ENCODE assay signal across 8 cellular contexts in genomic region chr12:51023625-51024395, GRCh38. TPM values are rescaled to one million over a fixed set of nuclear protein-coding genes. Genes with fewer than 3 reads are reported as not detected.
DNase-seq lines count a peak whose midpoint lies in the region; ATAC-seq and TF ChIP-seq lines count a peak whose summit lies in the region.

No MANE protein-coding gene starts in this region.

- H3K27me3 Mint-ChIP-seq in activated CD8-positive, alpha-beta T cell treated with anti-CD3 and anti-CD28 coated beads, Interleukin-2, amount 10 ng/mL, durations not matched to agents 7 days and 5 days (ENCODE audit: low read depth), result peaks cover 3% of the 10 kb centered on the region
- peaks cover 3% of the 10 kb centered on the region for H3K27me3 Mint-ChIP-seq in glutamatergic neuron (ENCODE audit: unreplicated experiment)
- H3K27me3 Mint-ChIP-seq in stimulated activated naive B cell treated with anti-CD40 and anti-IgM and Interleukin-4, amounts not matched to agents 10 μg/mL and 1 μg/mL and 100 μg/mL, for 72 hours, result peaks cover 0 to 3% of the 10 kb centered on the region in 2 donors

- TF ChIP-seq CTCF in HL-60 (IDR thresholded peaks at IDR 0.05; ENCODE audit: insufficient read depth, low read length) (no peak), glutamatergic neuron (IDR thresholded peaks at IDR 0.05; ENCODE audit: partially characterized antibody, unreplicated experiment) (no peak)

- peak overlapping the region; percentile 97 for H3K27ac Mint-ChIP-seq in activated CD8-positive, alpha-beta T cell treated with anti-CD3 and anti-CD28 coated beads, Interleukin-2, amount 10 ng/mL, durations not matched to agents 7 days and 5 days
- no peak overlapping the region for H3K27ac Mint-ChIP-seq in glutamatergic neuron (ENCODE audit: unreplicated experiment)
- H3K27ac Mint-ChIP-seq in stimulated activated naive B cell treated with anti-CD40 and anti-IgM and Interleukin-4, amounts not matched to agents 10 μg/mL and 1 μg/mL and 100 μg/mL, for 72 hours, result peak overlapping the region; percentile 98

- H3K4me3 Mint-ChIP-seq in activated CD8-positive, alpha-beta T cell treated with anti-CD3 and anti-CD28 coated beads, Interleukin-2, amount 10 ng/mL, durations not matched to agents 7 days and 5 days, result peak overlapping the region; percentile 95
- H3K4me3 Mint-ChIP-seq in glutamatergic neuron (ENCODE audit: unreplicated experiment), result peak overlapping the region; percentile 91
- peak overlapping the region; percentile 90 to 94 for H3K4me3 Mint-ChIP-seq in stimulated activated naive B cell treated with anti-CD40 and anti-IgM and Interleukin-4, amounts not matched to agents 10 μg/mL and 1 μg/mL and 100 μg/mL, for 72 hours

- H3K9me3 Mint-ChIP-seq in activated CD8-positive, alpha-beta T cell treated with anti-CD3 and anti-CD28 coated beads, Interleukin-2, amount 10 ng/mL, durations not matched to agents 7 days and 5 days (ENCODE audit: insufficient read depth), result no peaks in the 10 kb centered on the region
- H3K9me3 Mint-ChIP-seq in glutamatergic neuron (ENCODE audit: unreplicated experiment), result no peaks in the 10 kb centered on the region
- H3K9me3 Mint-ChIP-seq in stimulated activated naive B cell treated with anti-CD40 and anti-IgM and Interleukin-4, amounts not matched to agents 10 μg/mL and 1 μg/mL and 100 μg/mL, for 72 hours, result no peaks in the 10 kb centered on the region

- H3K27me3 ChIP-seq in HL-60 (ENCODE audit: insufficient read depth, poor library complexity, severe bottlenecking), result no peaks in the 10 kb centered on the region

- DNase-seq in HL-60 (ENCODE audit: low read depth in 1 of 2, low spot score in 1 of 2) (no peak), glutamatergic neuron (no peak), ecto neural progenitor cell (ENCODE audit: low spot score) (no peak)
- no peak for DNase-seq in activated CD8-positive, alpha-beta T cell treated with anti-CD3 and anti-CD28 coated beads, Interleukin-2, amount 10 ng/mL, durations not matched to agents 7 days and 5 days
- DNase-seq in stimulated activated naive B cell treated with anti-CD40 and anti-IgM and Interleukin-4, amounts not matched to agents 10 μg/mL and 1 μg/mL and 100 μg/mL, for 72 hours, result no peak

- CTCF ChIA-PET in activated CD8-positive, alpha-beta T cell treated with anti-CD3 and anti-CD28 coated beads, Interleukin-2, amount 10 ng/mL, durations not matched to agents 7 days and 5 days (lab: Charles Lee), result interaction anchor here (1.6 to 6.1 kb wide), 2 partner anchors 37 to 318 kb away, joined by 3 to 47 read pairs; no protein-coding TSS in a partner anchor

- POLR2A ChIA-PET in activated CD8-positive, alpha-beta T cell treated with anti-CD3 and anti-CD28 coated beads, Interleukin-2, amount 10 ng/mL, durations not matched to agents 7 days and 5 days (lab: Charles Lee), result interaction anchor here (1.5 kb wide), 1 partner anchor 259 kb away, joined by 9 read pairs; the partner anchor contains the start of gene ATF1

- H3K4me3 ChIP-seq in HL-60 (replicated peaks; ENCODE audit: insufficient read depth, low read length), result peak overlapping the region; percentile 98

- peaks cover 13% of the 10 kb centered on the region for H3K36me3 Mint-ChIP-seq in activated CD8-positive, alpha-beta T cell treated with anti-CD3 and anti-CD28 coated beads, Interleukin-2, amount 10 ng/mL, durations not matched to agents 7 days and 5 days (ENCODE audit: low read depth)
- H3K36me3 Mint-ChIP-seq in glutamatergic neuron (ENCODE audit: unreplicated experiment), result no peaks in the 10 kb centered on the region
- peaks cover 3 to 9% of the 10 kb centered on the region in 2 donors for H3K36me3 Mint-ChIP-seq in stimulated activated naive B cell treated with anti-CD40 and anti-IgM and Interleukin-4, amounts not matched to agents 10 μg/mL and 1 μg/mL and 100 μg/mL, for 72 hours

- H3K4me1 Mint-ChIP-seq in activated CD8-positive, alpha-beta T cell treated with anti-CD3 and anti-CD28 coated beads, Interleukin-2, amount 10 ng/mL, durations not matched to agents 7 days and 5 days (ENCODE audit: low read depth), result peaks cover 65% of the 10 kb centered on the region
- peaks cover 17% of the 10 kb centered on the region for H3K4me1 Mint-ChIP-seq in glutamatergic neuron (ENCODE audit: low read depth, unreplicated experiment)
- peaks cover 31 to 51% of the 10 kb centered on the region in 2 donors for H3K4me1 Mint-ChIP-seq in stimulated activated naive B cell treated with anti-CD40 and anti-IgM and Interleukin-4, amounts not matched to agents 10 μg/mL and 1 μg/mL and 100 μg/mL, for 72 hours

- peak overlapping the region; percentile 77 for H3K27ac ChIP-seq in HL-60 (replicated peaks)

- ATAC-seq in activated CD8-positive, alpha-beta T cell treated with anti-CD3 and anti-CD28 coated beads, Interleukin-2, amount 10 ng/mL, durations not matched to agents 7 days and 5 days, result no peak
- ATAC-seq in stimulated activated naive B cell treated with anti-CD40 and anti-IgM and Interleukin-4, amounts not matched to agents 10 μg/mL and 1 μg/mL and 100 μg/mL, for 72 hours (replicated peaks), result no peak
- ATAC-seq in HG03045 (IDR thresholded peaks at IDR 0.05; ENCODE audit: unreplicated experiment), result no peak
- no peak for ATAC-seq in HG02885 (IDR thresholded peaks at IDR 0.05; ENCODE audit: poor library complexity, unreplicated experiment)
- no peak for ATAC-seq in esophagus mucosa

RNA-seq across cellular contexts. Expression of gene SLC11A2, which starts 2.4 kb away (rescaled TPM):
- total RNA-seq in activated CD8-positive, alpha-beta T cell treated with anti-CD3 and anti-CD28 coated beads, Interleukin-2, amount 10 ng/mL, durations not matched to agents 7 days and 5 days, result 10 to 100 TPM; 29.9 to 36.1 TPM
- total RNA-seq in glutamatergic neuron (ENCODE audit: unreplicated experiment), result 41.1 TPM
- total RNA-seq in esophagus mucosa, result 31.6 TPM

RNA-seq across cellular contexts. Expression of gene LETMD1, which starts 24.3 kb away (rescaled TPM):
- total RNA-seq in activated CD8-positive, alpha-beta T cell treated with anti-CD3 and anti-CD28 coated beads, Interleukin-2, amount 10 ng/mL, durations not matched to agents 7 days and 5 days, result 10 to 100 TPM; 60.1 to 69.7 TPM
- total RNA-seq in glutamatergic neuron (ENCODE audit: unreplicated experiment) (37.1 TPM), esophagus mucosa (32.8 TPM)

RNA-seq across cellular contexts. Expression of gene CSRNP2, which starts 59.6 kb away (rescaled TPM):
- total RNA-seq in activated CD8-positive, alpha-beta T cell treated with anti-CD3 and anti-CD28 coated beads, Interleukin-2, amount 10 ng/mL, durations not matched to agents 7 days and 5 days, result 10 to 100 TPM; 13.4 to 13.7 TPM
- 90.6 TPM for total RNA-seq in glutamatergic neuron (ENCODE audit: unreplicated experiment)
- 12.2 TPM for total RNA-seq in esophagus mucosa
